Comparison of ENCODE assay signal across 1 cellular context in genomic region chr13:112245179-112245724, GRCh38.
TF ChIP-seq lines count a peak whose summit lies in the region.

No MANE protein-coding gene starts in this region.

TF ChIP-seq in WTC11, 78 proteins besides CTCF, POLR2A, EP300 and RAD21 (continued from another document):
- TF ChIP-seq, protein P1, sequence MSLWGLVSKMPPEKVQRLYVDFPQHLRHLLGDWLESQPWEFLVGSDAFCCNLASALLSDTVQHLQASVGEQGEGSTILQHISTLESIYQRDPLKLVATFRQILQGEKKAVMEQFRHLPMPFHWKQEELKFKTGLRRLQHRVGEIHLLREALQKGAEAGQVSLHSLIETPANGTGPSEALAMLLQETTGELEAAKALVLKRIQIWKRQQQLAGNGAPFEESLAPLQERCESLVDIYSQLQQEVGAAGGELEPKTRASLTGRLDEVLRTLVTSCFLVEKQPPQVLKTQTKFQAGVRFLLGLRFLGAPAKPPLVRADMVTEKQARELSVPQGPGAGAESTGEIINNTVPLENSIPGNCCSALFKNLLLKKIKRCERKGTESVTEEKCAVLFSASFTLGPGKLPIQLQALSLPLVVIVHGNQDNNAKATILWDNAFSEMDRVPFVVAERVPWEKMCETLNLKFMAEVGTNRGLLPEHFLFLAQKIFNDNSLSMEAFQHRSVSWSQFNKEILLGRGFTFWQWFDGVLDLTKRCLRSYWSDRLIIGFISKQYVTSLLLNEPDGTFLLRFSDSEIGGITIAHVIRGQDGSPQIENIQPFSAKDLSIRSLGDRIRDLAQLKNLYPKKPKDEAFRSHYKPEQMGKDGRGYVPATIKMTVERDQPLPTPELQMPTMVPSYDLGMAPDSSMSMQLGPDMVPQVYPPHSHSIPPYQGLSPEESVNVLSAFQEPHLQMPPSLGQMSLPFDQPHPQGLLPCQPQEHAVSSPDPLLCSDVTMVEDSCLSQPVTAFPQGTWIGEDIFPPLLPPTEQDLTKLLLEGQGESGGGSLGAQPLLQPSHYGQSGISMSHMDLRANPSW (CRISPR knock-in tag; conservative IDR thresholded peaks at IDR 0.05; ENCODE audit: low read depth): no peak
- TF ChIP-seq ZNF263 (CRISPR knock-in tag; IDR thresholded peaks at IDR 0.05; ENCODE audit: low read depth): no peak
- no peak for TF ChIP-seq ERG (CRISPR knock-in tag; IDR thresholded peaks at IDR 0.05)
- TF ChIP-seq, protein P2, sequence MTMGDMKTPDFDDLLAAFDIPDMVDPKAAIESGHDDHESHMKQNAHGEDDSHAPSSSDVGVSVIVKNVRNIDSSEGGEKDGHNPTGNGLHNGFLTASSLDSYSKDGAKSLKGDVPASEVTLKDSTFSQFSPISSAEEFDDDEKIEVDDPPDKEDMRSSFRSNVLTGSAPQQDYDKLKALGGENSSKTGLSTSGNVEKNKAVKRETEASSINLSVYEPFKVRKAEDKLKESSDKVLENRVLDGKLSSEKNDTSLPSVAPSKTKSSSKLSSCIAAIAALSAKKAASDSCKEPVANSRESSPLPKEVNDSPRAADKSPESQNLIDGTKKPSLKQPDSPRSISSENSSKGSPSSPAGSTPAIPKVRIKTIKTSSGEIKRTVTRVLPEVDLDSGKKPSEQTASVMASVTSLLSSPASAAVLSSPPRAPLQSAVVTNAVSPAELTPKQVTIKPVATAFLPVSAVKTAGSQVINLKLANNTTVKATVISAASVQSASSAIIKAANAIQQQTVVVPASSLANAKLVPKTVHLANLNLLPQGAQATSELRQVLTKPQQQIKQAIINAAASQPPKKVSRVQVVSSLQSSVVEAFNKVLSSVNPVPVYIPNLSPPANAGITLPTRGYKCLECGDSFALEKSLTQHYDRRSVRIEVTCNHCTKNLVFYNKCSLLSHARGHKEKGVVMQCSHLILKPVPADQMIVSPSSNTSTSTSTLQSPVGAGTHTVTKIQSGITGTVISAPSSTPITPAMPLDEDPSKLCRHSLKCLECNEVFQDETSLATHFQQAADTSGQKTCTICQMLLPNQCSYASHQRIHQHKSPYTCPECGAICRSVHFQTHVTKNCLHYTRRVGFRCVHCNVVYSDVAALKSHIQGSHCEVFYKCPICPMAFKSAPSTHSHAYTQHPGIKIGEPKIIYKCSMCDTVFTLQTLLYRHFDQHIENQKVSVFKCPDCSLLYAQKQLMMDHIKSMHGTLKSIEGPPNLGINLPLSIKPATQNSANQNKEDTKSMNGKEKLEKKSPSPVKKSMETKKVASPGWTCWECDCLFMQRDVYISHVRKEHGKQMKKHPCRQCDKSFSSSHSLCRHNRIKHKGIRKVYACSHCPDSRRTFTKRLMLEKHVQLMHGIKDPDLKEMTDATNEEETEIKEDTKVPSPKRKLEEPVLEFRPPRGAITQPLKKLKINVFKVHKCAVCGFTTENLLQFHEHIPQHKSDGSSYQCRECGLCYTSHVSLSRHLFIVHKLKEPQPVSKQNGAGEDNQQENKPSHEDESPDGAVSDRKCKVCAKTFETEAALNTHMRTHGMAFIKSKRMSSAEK (CRISPR knock-in tag; IDR thresholded peaks at IDR 0.05; ENCODE audit: borderline replicate concordance): no peak
